In the genomic region with DNA sequence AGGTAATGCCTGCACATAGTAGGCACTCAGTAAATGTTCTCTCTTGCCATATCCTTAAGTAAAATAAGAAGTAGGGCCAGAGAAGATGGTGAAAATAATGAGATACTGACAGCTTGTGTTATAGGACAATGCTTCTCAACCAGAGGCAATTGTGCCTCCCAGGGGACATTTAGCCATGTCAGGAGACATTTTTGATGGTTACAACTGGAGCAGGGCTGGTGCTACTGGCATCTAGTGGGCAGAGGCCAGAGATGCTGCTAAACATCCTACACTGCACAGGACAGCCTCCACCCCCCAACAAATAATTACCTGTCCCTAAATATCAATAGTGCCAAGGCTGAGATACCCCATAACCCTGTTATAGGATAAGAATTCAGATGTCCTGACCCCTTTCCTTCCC, we compare ENCODE assay signal across 1 cellular context.
TF ChIP-seq lines count a peak whose summit lies in the region.

No MANE protein-coding gene starts in this region.

TF ChIP-seq in GM12878, 131 proteins besides CTCF, POLR2A, EP300 and RAD21:
- TF ChIP-seq NFIC (IDR thresholded peaks at IDR 0.05; ENCODE audit: low read depth, low read length) (no peak), MEF2B (IDR thresholded peaks at IDR 0.05; ENCODE audit: partially characterized antibody, poor library complexity, severe bottlenecking) (peak; percentile 89), WRNIP1 (IDR thresholded peaks at IDR 0.05; ENCODE audit: borderline replicate concordance, low read depth, low read length) (0 out of 2 replicates have a peak, but pooled peaks have one; percentile 25), RFX5 (IDR thresholded peaks at IDR 0.05; ENCODE audit: low read depth, low read length) (no peak), SMC3 (IDR thresholded peaks at IDR 0.05; ENCODE audit: borderline replicate concordance, low read length) (peak; percentile 61; the same call in 1 of the 2 replicates), YY1 (IDR thresholded peaks at IDR 0.05; ENCODE audit: low read depth, low read length) (peak; percentile 61; the same call in 1 of the 2 replicates), SRF (IDR thresholded peaks at IDR 0.05; ENCODE audit: low read depth in 2 of 2, low read length in 2 of 2) (no peak), IKZF1 (conservative IDR thresholded peaks at IDR 0.05) (no peak), PKNOX1 (IDR thresholded peaks at IDR 0.05) (peak; percentile 65), FOXK2 (IDR thresholded peaks at IDR 0.05) (no peak)
- TF ChIP-seq, protein P1, sequence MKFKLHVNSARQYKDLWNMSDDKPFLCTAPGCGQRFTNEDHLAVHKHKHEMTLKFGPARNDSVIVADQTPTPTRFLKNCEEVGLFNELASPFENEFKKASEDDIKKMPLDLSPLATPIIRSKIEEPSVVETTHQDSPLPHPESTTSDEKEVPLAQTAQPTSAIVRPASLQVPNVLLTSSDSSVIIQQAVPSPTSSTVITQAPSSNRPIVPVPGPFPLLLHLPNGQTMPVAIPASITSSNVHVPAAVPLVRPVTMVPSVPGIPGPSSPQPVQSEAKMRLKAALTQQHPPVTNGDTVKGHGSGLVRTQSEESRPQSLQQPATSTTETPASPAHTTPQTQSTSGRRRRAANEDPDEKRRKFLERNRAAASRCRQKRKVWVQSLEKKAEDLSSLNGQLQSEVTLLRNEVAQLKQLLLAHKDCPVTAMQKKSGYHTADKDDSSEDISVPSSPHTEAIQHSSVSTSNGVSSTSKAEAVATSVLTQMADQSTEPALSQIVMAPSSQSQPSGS (IDR thresholded peaks at IDR 0.05; ENCODE audit: low read length), result no peak
- TF ChIP-seq, protein P2, sequence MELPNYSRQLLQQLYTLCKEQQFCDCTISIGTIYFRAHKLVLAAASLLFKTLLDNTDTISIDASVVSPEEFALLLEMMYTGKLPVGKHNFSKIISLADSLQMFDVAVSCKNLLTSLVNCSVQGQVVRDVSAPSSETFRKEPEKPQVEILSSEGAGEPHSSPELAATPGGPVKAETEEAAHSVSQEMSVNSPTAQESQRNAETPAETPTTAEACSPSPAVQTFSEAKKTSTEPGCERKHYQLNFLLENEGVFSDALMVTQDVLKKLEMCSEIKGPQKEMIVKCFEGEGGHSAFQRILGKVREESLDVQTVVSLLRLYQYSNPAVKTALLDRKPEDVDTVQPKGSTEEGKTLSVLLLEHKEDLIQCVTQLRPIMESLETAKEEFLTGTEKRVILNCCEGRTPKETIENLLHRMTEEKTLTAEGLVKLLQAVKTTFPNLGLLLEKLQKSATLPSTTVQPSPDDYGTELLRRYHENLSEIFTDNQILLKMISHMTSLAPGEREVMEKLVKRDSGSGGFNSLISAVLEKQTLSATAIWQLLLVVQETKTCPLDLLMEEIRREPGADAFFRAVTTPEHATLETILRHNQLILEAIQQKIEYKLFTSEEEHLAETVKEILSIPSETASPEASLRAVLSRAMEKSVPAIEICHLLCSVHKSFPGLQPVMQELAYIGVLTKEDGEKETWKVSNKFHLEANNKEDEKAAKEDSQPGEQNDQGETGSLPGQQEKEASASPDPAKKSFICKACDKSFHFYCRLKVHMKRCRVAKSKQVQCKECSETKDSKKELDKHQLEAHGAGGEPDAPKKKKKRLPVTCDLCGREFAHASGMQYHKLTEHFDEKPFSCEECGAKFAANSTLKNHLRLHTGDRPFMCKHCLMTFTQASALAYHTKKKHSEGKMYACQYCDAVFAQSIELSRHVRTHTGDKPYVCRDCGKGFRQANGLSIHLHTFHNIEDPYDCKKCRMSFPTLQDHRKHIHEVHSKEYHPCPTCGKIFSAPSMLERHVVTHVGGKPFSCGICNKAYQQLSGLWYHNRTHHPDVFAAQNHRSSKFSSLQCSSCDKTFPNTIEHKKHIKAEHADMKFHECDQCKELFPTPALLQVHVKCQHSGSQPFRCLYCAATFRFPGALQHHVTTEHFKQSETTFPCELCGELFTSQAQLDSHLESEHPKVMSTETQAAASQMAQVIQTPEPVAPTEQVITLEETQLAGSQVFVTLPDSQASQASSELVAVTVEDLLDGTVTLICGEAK (IDR thresholded peaks at IDR 0.05; ENCODE audit: borderline replicate concordance), result no peak
TF ChIP-seq in GM12878: peak in this region for 5.
